8 cellular contexts compared by ENCODE assay signal in the genomic region with DNA sequence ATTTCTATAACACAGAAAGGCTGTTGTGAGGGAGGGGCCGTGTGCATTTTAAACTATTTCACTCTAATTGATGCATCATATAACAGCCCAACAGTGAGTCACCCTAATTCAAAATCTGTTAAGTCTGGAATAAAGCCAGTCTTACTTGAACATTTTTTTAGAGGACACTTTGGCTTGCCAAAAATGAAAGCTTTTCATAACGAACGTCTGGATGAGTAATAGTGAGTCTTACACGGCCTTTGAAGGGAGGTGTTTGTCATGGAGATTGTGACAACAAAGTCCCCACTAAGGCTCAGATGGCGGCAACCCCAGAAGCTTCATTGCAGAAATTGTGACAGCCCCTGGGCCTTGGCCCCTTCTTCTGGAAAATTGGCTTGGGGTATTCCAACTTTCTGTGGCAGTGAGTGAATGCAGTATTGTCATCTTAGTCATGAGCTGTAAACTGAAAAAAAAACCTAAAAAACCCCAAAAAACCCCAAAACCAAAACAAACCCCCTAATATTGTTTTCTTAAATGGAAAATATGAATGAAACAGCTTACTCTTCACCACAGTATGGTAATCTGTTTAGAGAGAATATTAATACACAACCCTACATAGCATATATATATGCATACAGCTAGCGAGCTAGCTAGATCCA.
DNase-seq lines count a peak whose midpoint lies in the region; ATAC-seq, FAIRE-seq and TF ChIP-seq lines count a peak whose summit lies in the region.

No MANE protein-coding gene starts in this region.

- no peak overlapping the region for H3K4me3 Mint-ChIP-seq in type B pancreatic cell

- no peaks in the 10 kb centered on the region for H3K27me3 Mint-ChIP-seq in type B pancreatic cell

- 7 to 8% methylated on average over 6 of the region's 6 CpGs for WGBS in esophagus squamous epithelium, 2 donors
- 29 to 41% methylated on average over 6 of the region's 6 CpGs for WGBS in pancreas, 2 donors

- H3K4me1 ChIP-seq in esophagus squamous epithelium = peaks cover 8 to 34% (median 16%) of the 10 kb centered on the region in 3 donors
- peaks cover 0 to 5% (median 4%) of the 10 kb centered on the region in 3 donors for H3K4me1 ChIP-seq in pancreas

- no peak for TF ChIP-seq POLR2A in esophagus squamous epithelium (IDR thresholded peaks at IDR 0.05)

- H3K9me3 ChIP-seq in esophagus squamous epithelium (no peaks in the 10 kb centered on the region), pancreas (no peaks in the 10 kb centered on the region)

- FAIRE-seq in pancreas (lab: Jason Lieb, UNC) = no peak

- peaks cover 18% of the 10 kb centered on the region for H3K4me1 Mint-ChIP-seq in type B pancreatic cell (ENCODE audit: unreplicated experiment)

- TF ChIP-seq CTCF in esophagus squamous epithelium (IDR thresholded peaks at IDR 0.05) = no peak
- TF ChIP-seq CTCF in pancreas (IDR thresholded peaks at IDR 0.05) = no peak
- TF ChIP-seq CTCF in type B pancreatic cell (conservative IDR thresholded peaks at IDR 0.05) = no peak

- H3K4me3 ChIP-seq in esophagus squamous epithelium (peak overlapping the region in 2 of 4 donors; percentile 19 to 34), pancreas (no peak overlapping the region)

- ATAC-seq in GM18498 (IDR thresholded peaks at IDR 0.05; ENCODE audit: unreplicated experiment) (peak; percentile 87), HG02571 (IDR thresholded peaks at IDR 0.05; ENCODE audit: unreplicated experiment) (peak; percentile 83), pancreas (peak in 3 of 4 donors; percentile 44 to 70 (median 52))

- DNase-seq in NCI-H1694 treated with DMSO at 0.1 percent for 48 hours (lab: John Stamatoyannopoulos, UW) (peak; percentile 96), esophagus squamous epithelium (lab: John Stamatoyannopoulos, UW) (no peak), pancreas (peak in 1 of 6 donors; percentile 13), type B pancreatic cell (ENCODE audit: extremely low spot score, unreplicated experiment) (no peak), SHP77 treated with DMSO at 0.1 percent for 48 hours (lab: John Stamatoyannopoulos, UW) (no peak)
- peak; percentile 43 for DNase-seq in activated CD8-positive, alpha-beta memory T cell treated with anti-CD3 and anti-CD28 coated beads, Interleukin-2, amount 50 U/mL, for 1 hour (ENCODE audit: extremely low read depth)

- intact Hi-C loops in esophagus squamous epithelium (cut with DNase I) (loop anchor here (5.0 kb wide), 1 partner anchor 244 kb away; no protein-coding TSS in a partner anchor), pancreas (cut with DNase I) (loop anchor here in 1 of 3 donors (10.0 kb wide), 1 partner anchor 496 kb away; no protein-coding TSS in a partner anchor)

- H3K36me3 Mint-ChIP-seq in type B pancreatic cell = no peaks in the 10 kb centered on the region

- H3K27ac Mint-ChIP-seq in type B pancreatic cell = peak overlapping the region; percentile 17

- H3K27ac ChIP-seq in esophagus squamous epithelium = peak overlapping the region in 3 of 4 donors; percentile 29 to 76 (median 67)
- H3K27ac ChIP-seq in pancreas = peak overlapping the region in 1 of 4 donors; percentile 42

- H3K36me3 ChIP-seq in esophagus squamous epithelium (no peaks in the 10 kb centered on the region), pancreas (no peaks in the 10 kb centered on the region)

- H3K27me3 ChIP-seq in esophagus squamous epithelium = no peaks in the 10 kb centered on the region
- no peaks in the 10 kb centered on the region for H3K27me3 ChIP-seq in pancreas

- H3K9me3 Mint-ChIP-seq in type B pancreatic cell = no peaks in the 10 kb centered on the region

Comparison
In these comparisons a context has a peak if more than half of its experiments do, and no peak if none do; other contexts are left out.
1. DNase-seq: peak in NCI-H1694 treated with DMSO at 0.1 percent for 48 hours (single experiment) and activated CD8-positive, alpha-beta memory T cell treated with anti-CD3 and anti-CD28 coated beads, Interleukin-2, amount 50 U/mL, for 1 hour (single experiment); none in esophagus squamous epithelium (single experiment), type B pancreatic cell (single experiment) and SHP77 treated with DMSO at 0.1 percent for 48 hours (single experiment).
2. Peak in every context shown above with its lines, with median percentiles within 50 percentile points of each other: ATAC-seq.